Comparison of ENCODE assay signal across 22 cellular contexts in genomic region chr14:106396999-106397398, GRCh38.
A peak's percentile ranks its signal among the peaks of the same experiment; 100 is the strongest.
DNase-seq lines count a peak whose midpoint lies in the region; ATAC-seq and TF ChIP-seq lines count a peak whose summit lies in the region.
"Had no signal": no experiment of that assay in that cellular context is flagged by ENCODE, and none has a peak within 500 bp of the region (broad histone marks: within the 10 kb centered on the region; RNA-seq: fewer than 3 reads in every experiment).

No MANE protein-coding gene starts in this region.

- no peak for TF ChIP-seq CTCF in nephron progenitor cell (IDR thresholded peaks at IDR 0.05)

- no peaks in the 10 kb centered on the region for H3K36me3 Mint-ChIP-seq in activated naive CD4-positive, alpha-beta T cell treated with anti-CD3 and anti-CD28 coated beads, Interleukin-2, amount 10 ng/mL, durations not matched to agents 7 days and 5 days
- H3K36me3 Mint-ChIP-seq in naive thymus-derived CD8-positive, alpha-beta T cell = no peaks in the 10 kb centered on the region
- H3K36me3 Mint-ChIP-seq in nephron progenitor cell (ENCODE audit: low read depth) = no peaks in the 10 kb centered on the region

- H3K9ac ChIP-seq in SK-N-MC (ENCODE audit: insufficient read length) = no peak overlapping the region

- no peak overlapping the region for H3K27ac ChIP-seq in SK-N-MC
- H3K27ac ChIP-seq: ascending aorta, Peyer's patch, skin epidermis, thyroid gland had no signal

- DNase-seq in activated naive CD4-positive, alpha-beta T cell treated with anti-CD3 and anti-CD28 coated beads, Interleukin-2, amount 10 ng/mL, durations not matched to agents 7 days and 5 days = no peak
- DNase-seq in activated naive CD4-positive, alpha-beta T cell treated with Interleukin-2 at 50 U/mL for 16 hours = no peak
- DNase-seq in Daoy (ENCODE audit: low read depth) (peak; percentile 29), SK-N-MC (ENCODE audit: low read depth, low spot score) (no peak), KBM-7 (no peak), nephron progenitor cell (no peak)
- no peak for DNase-seq in naive thymus-derived CD8-positive, alpha-beta T cell
- DNase-seq: activated gamma-delta T cell; caudate nucleus; kidney glomerular epithelial cell; NCI-H146; nucleus accumbens; Peyer's patch; stimulated activated CD4-positive, alpha-beta T cell treated with anti-CD3 and anti-CD28 coated beads, Interleukin-2, amount 100 ng/mL, for 48 hours; stimulated activated naive CD4-positive, alpha-beta T cell; T-helper 9 cell; thyroid gland had no signal

- in situ Hi-C loops in KBM-7 (cut with MboI; ENCODE audit: low pct_unique_long_range_greater_than_20kb, low sequenced_read_pairs) = no loop called here

- H3K27me3 Mint-ChIP-seq in activated naive CD4-positive, alpha-beta T cell treated with anti-CD3 and anti-CD28 coated beads, Interleukin-2, amount 10 ng/mL, durations not matched to agents 7 days and 5 days = peaks cover 17% of the 10 kb centered on the region
- peaks cover 2 to 17% (median 4%) of the 10 kb centered on the region in 5 donors for H3K27me3 Mint-ChIP-seq in naive thymus-derived CD8-positive, alpha-beta T cell
- H3K27me3 Mint-ChIP-seq in nephron progenitor cell (ENCODE audit: low read depth, poor library complexity) = peaks cover 3% of the 10 kb centered on the region

- CTCF ChIA-PET in activated naive CD4-positive, alpha-beta T cell treated with anti-CD3 and anti-CD28 coated beads, Interleukin-2, amount 10 ng/mL, durations not matched to agents 7 days and 5 days (lab: Charles Lee) = interaction anchor here (0.9 to 6.3 kb wide), 6 partner anchors 18 to 188 kb away, joined by 3 to 34 read pairs (median 6); no protein-coding TSS in a partner anchor

- POLR2A ChIA-PET in naive thymus-derived CD8-positive, alpha-beta T cell (lab: Charles Lee) = no interaction called here

- peak overlapping the region; percentile 47 for H3K4me3 ChIP-seq in SK-N-MC
- H3K4me3 ChIP-seq: ascending aorta, K562, lung, Peyer's patch, skin epidermis, thyroid gland had no signal

- no peaks in the 10 kb centered on the region for H3K9me3 ChIP-seq in SK-N-MC (ENCODE audit: low read depth, low read length)
- H3K9me3 ChIP-seq: ascending aorta, Peyer's patch, thyroid gland had no signal

- no peak for ATAC-seq in naive thymus-derived CD8-positive, alpha-beta T cell
- ATAC-seq: K562, WTC11 had no signal

- peak overlapping the region; percentile 39 for H3K4me3 Mint-ChIP-seq in activated naive CD4-positive, alpha-beta T cell treated with anti-CD3 and anti-CD28 coated beads, Interleukin-2, amount 10 ng/mL, durations not matched to agents 7 days and 5 days
- H3K4me3 Mint-ChIP-seq in naive thymus-derived CD8-positive, alpha-beta T cell = peak overlapping the region in 7 of 10 donors; percentile 16 to 65 (median 42)
- H3K4me3 Mint-ChIP-seq in nephron progenitor cell = no peak overlapping the region
- H3K4me3 Mint-ChIP-seq: WTC11 had no signal

- H3K27ac Mint-ChIP-seq in activated naive CD4-positive, alpha-beta T cell treated with anti-CD3 and anti-CD28 coated beads, Interleukin-2, amount 10 ng/mL, durations not matched to agents 7 days and 5 days = no peak overlapping the region
- H3K27ac Mint-ChIP-seq in naive thymus-derived CD8-positive, alpha-beta T cell = peak overlapping the region in 5 of 10 donors; percentile 11 to 77 (median 55)
- H3K27ac Mint-ChIP-seq in nephron progenitor cell = no peak overlapping the region
- H3K27ac Mint-ChIP-seq: WTC11 had no signal

- H3K36me3 ChIP-seq in SK-N-MC (ENCODE audit: insufficient read depth, low read length) = no peaks in the 10 kb centered on the region
- H3K36me3 ChIP-seq: ascending aorta, Peyer's patch, thyroid gland had no signal

- H3K4me1 Mint-ChIP-seq in activated naive CD4-positive, alpha-beta T cell treated with anti-CD3 and anti-CD28 coated beads, Interleukin-2, amount 10 ng/mL, durations not matched to agents 7 days and 5 days = peaks cover 33% of the 10 kb centered on the region
- H3K4me1 Mint-ChIP-seq in naive thymus-derived CD8-positive, alpha-beta T cell = peaks cover 6 to 25% (median 15%) of the 10 kb centered on the region in 4 donors
- H3K4me1 Mint-ChIP-seq in nephron progenitor cell = no peaks in the 10 kb centered on the region
- H3K4me1 Mint-ChIP-seq: WTC11 had no signal

- no peaks in the 10 kb centered on the region for H3K9me3 Mint-ChIP-seq in activated naive CD4-positive, alpha-beta T cell treated with anti-CD3 and anti-CD28 coated beads, Interleukin-2, amount 10 ng/mL, durations not matched to agents 7 days and 5 days
- H3K9me3 Mint-ChIP-seq in naive thymus-derived CD8-positive, alpha-beta T cell = no peaks in the 10 kb centered on the region
- H3K9me3 Mint-ChIP-seq in nephron progenitor cell = peaks cover 73% of the 10 kb centered on the region
